15 cellular contexts compared by ENCODE assay signal in genomic region chr22:23058481-23059336, GRCh38. TPM values are rescaled to one million over a fixed set of nuclear protein-coding genes. Genes with fewer than 3 reads are reported as not detected.
DNase-seq lines count a peak whose midpoint lies in the region; ATAC-seq and TF ChIP-seq lines count a peak whose summit lies in the region.
"Had no signal": no experiment of that assay in that cellular context is flagged by ENCODE, and none has a peak within 500 bp of the region (broad histone marks: within the 10 kb centered on the region; RNA-seq: fewer than 3 reads in every experiment).

No MANE protein-coding gene starts in this region.

- H3K27ac ChIP-seq in BLaER1: 0 out of 2 replicates have a peak overlapping the region, but pooled peaks have one; percentile 8
- H3K27ac ChIP-seq: PC-9, tibial nerve had no signal

- no peaks in the 10 kb centered on the region for H3K4me1 Mint-ChIP-seq in osteocyte (ENCODE audit: unreplicated experiment)
- H3K4me1 Mint-ChIP-seq: activated naive CD4-positive, alpha-beta T cell treated with anti-CD3 and anti-CD28 coated beads, Interleukin-2, amount 50 U/mL, for 24 hours had no signal

- peaks cover 22% of the 10 kb centered on the region for H3K27me3 Mint-ChIP-seq in osteocyte (ENCODE audit: unreplicated experiment)
- H3K27me3 Mint-ChIP-seq: stimulated activated memory B cell treated with anti-CD40 and anti-IgM and Interleukin-4, amounts not matched to agents 10 μg/mL and 1 μg/mL and 100 μg/mL, for 72 hours had no signal

- TF ChIP-seq CTCF in osteocyte (IDR thresholded peaks at IDR 0.05): no peak

- H3K9ac ChIP-seq in BLaER1: no peak overlapping the region

- no peak for ATAC-seq in HG03565 (IDR thresholded peaks at IDR 0.05; ENCODE audit: unreplicated experiment)
- ATAC-seq: activated CD4-positive, alpha-beta T cell treated with anti-CD3 and anti-CD28 coated beads for 36 hours; stimulated activated memory B cell treated with anti-CD40 and anti-IgM and Interleukin-4, amounts not matched to agents 10 μg/mL and 1 μg/mL and 100 μg/mL, for 72 hours had no signal

- peak overlapping the region; percentile 72 for H3K4me2 ChIP-seq in BLaER1
- H3K4me2 ChIP-seq: PC-9 had no signal

- DNase-seq in D341Med (ENCODE audit: low spot score) (peak; percentile 8), osteocyte (ENCODE audit: extremely low spot score, unreplicated experiment) (peak; percentile 76), NCI-H2081 (lab: John Stamatoyannopoulos, UW) (no peak)
- peak; percentile 11 for DNase-seq in activated CD8-positive, alpha-beta memory T cell treated with anti-CD3 and anti-CD28 coated beads, Interleukin-2, amount 50 U/mL, for 4 hours
- no peak for DNase-seq in stimulated activated CD4-positive, alpha-beta T cell treated with anti-CD3 and anti-CD28 coated beads, Interleukin-15, amount 100 ng/mL, for 24 hours
- DNase-seq: activated CD4-positive, alpha-beta T cell treated with anti-CD3 and anti-CD28 coated beads for 36 hours; GDM1; glutamatergic neuron; PC-9 had no signal

- H3K4me1 ChIP-seq in BLaER1: peaks cover 54% of the 10 kb centered on the region
- H3K4me1 ChIP-seq: tibial nerve had no signal

- H3K36me3 Mint-ChIP-seq in osteocyte (ENCODE audit: unreplicated experiment): no peaks in the 10 kb centered on the region
- H3K36me3 Mint-ChIP-seq: activated naive CD4-positive, alpha-beta T cell treated with anti-CD3 and anti-CD28 coated beads, Interleukin-2, amount 50 U/mL, for 24 hours had no signal

- no peak overlapping the region for H3K4me3 ChIP-seq in BLaER1
- H3K4me3 ChIP-seq: PC-9, tibial nerve had no signal

- peaks cover 12% of the 10 kb centered on the region for H3K9me3 Mint-ChIP-seq in osteocyte (ENCODE audit: unreplicated experiment)
- H3K9me3 Mint-ChIP-seq: activated naive CD4-positive, alpha-beta T cell treated with anti-CD3 and anti-CD28 coated beads, Interleukin-2, amount 50 U/mL, for 24 hours had no signal

- no peaks in the 10 kb centered on the region for H4K20me1 ChIP-seq in BLaER1

- peaks cover 21% of the 10 kb centered on the region for H3K9me3 ChIP-seq in BLaER1

- H3K27ac Mint-ChIP-seq in osteocyte (ENCODE audit: unreplicated experiment): no peak overlapping the region
- H3K27ac Mint-ChIP-seq: activated CD4-positive, alpha-beta T cell treated with anti-CD3 and anti-CD28 coated beads for 36 hours; activated naive CD4-positive, alpha-beta T cell treated with anti-CD3 and anti-CD28 coated beads, Interleukin-2, amount 50 U/mL, for 24 hours; stimulated activated memory B cell treated with anti-CD40 and anti-IgM and Interleukin-4, amounts not matched to agents 10 μg/mL and 1 μg/mL and 100 μg/mL, for 72 hours; T-helper 2 cell treated with Interferon-gamma antibody and Interleukin-4, amounts not matched to agents 5 μg/mL and 100 μg/mL, for 36 hours had no signal

- no peaks in the 10 kb centered on the region for H3K27me3 ChIP-seq in BLaER1
- H3K27me3 ChIP-seq: tibial nerve had no signal

- no peak overlapping the region for H3K4me3 Mint-ChIP-seq in osteocyte (ENCODE audit: unreplicated experiment)
- H3K4me3 Mint-ChIP-seq: activated CD4-positive, alpha-beta T cell treated with anti-CD3 and anti-CD28 coated beads for 36 hours; activated naive CD4-positive, alpha-beta T cell treated with anti-CD3 and anti-CD28 coated beads, Interleukin-2, amount 50 U/mL, for 24 hours; stimulated activated memory B cell treated with anti-CD40 and anti-IgM and Interleukin-4, amounts not matched to agents 10 μg/mL and 1 μg/mL and 100 μg/mL, for 72 hours; T-helper 2 cell treated with Interferon-gamma antibody and Interleukin-4, amounts not matched to agents 5 μg/mL and 100 μg/mL, for 36 hours had no signal

- H3K36me3 ChIP-seq in BLaER1: no peaks in the 10 kb centered on the region
- H3K36me3 ChIP-seq: tibial nerve had no signal

RNA-seq across cellular contexts. Expression of gene GNAZ, which starts 11.6 kb away (rescaled TPM):
- 2.9 and 3.7 TPM in 2 replicates for total RNA-seq in osteocyte

Comparison
In these comparisons a context has a peak if more than half of its experiments do, and no peak if none do; other contexts are left out.
1. DNase-seq: peak in D341Med (single experiment), activated CD8-positive, alpha-beta memory T cell treated with anti-CD3 and anti-CD28 coated beads, Interleukin-2, amount 50 U/mL, for 4 hours (single experiment) and osteocyte (single experiment); none in stimulated activated CD4-positive, alpha-beta T cell treated with anti-CD3 and anti-CD28 coated beads, Interleukin-15, amount 100 ng/mL, for 24 hours (single experiment) and NCI-H2081 (0 of 2).